Comparison of ENCODE assay signal across 8 cellular contexts in the genomic region with DNA sequence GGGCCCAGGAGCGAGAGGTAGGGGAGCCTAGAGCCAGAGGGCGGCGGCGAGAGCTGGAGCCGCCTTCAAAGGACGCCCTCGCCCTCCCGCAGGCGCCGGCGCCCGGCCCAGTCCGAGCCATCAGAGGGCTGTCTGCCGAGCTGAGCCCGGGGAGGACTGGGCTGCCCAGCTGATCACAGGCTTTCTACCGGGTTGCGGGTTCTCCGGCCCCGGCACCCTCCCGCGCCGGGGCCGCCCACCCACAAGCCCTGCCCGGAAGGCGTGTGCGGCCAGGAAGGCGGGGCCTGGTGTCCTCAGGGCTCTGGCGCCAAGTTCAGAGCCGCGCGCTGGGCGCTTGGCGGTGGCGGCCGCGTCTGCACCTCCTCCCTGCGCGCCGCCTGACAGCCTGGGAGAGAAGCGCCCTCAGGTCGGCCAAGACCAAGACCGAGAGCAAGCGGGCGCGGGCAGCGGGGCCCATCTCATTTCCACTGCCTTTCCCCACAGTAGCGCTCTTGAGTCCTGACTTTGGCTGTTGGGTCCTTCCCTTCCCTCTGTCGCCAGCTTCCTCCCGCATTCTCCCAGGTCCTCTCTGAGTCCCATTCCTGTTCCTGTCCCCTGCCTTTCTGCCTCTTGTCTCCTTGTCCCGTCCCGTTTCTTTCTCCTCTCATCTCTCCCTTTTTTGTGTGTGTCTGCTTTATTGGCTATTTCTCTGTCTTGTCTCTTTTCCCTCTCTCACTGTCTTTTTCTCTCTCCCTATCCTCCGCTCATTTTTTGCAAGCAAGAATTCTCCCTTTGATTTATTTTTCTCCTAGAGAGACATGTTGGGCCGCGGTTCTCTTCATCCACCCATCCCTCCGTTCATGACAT.
A peak's percentile ranks its signal among the peaks of the same experiment; 100 is the strongest.
DNase-seq lines count a peak whose midpoint lies in the region; ATAC-seq, FAIRE-seq and TF ChIP-seq lines count a peak whose summit lies in the region.

No MANE protein-coding gene starts in this region.

- peaks cover 9% of the 10 kb centered on the region for H3K4me1 ChIP-seq in SJSA1 (replicated peaks)
- H3K4me1 ChIP-seq in K562 (replicated peaks in 1 of 2; ENCODE audit: control insufficient read depth in 2 of 2, insufficient read depth in 2 of 2, low read length in 2 of 2), result peaks cover 0 to 20% of the 10 kb centered on the region in 2 experiments; a peak in 3 of 5 replicates
- H3K4me1 ChIP-seq in psoas muscle, result peaks cover 8% of the 10 kb centered on the region

- no peak for TF ChIP-seq CTCF in GM20000 (IDR thresholded peaks at IDR 0.05; ENCODE audit: extremely low read depth, missing control alignments)
- no peak for TF ChIP-seq CTCF in HL-60 (IDR thresholded peaks at IDR 0.05; ENCODE audit: insufficient read depth, low read length)
- peak in 1 of 3 experiments; percentile 6; a peak in 1 of 6 replicates for TF ChIP-seq CTCF in K562 (IDR thresholded peaks at IDR 0.05 in 2 of 3, conservative IDR thresholded peaks at IDR 0.05 in 1 of 3; ENCODE audit: insufficient read depth in 2 of 3, low read depth in 1 of 3, low read length in 3 of 3)
- TF ChIP-seq CTCF in psoas muscle (IDR thresholded peaks at IDR 0.05), result peak; percentile 6

- WGBS in K562 (ENCODE audit: insufficient coverage, low coverage, missing lambda C conversion rate), result 3% methylated on average over 33 of the region's 55 CpGs
- 3 to 5% (median 5%) methylated on average over 24 to 55 of the region's 55 CpGs for WGBS in psoas muscle, 3 donors

- DNase-seq in D341Med (ENCODE audit: low spot score) (peak; percentile 63), GM20000 (ENCODE audit: low spot score) (peak; percentile 59), HL-60 (ENCODE audit: low read depth in 1 of 2, low spot score in 1 of 2) (peak; percentile 46 to 70), SJSA1 (ENCODE audit: low read depth in 1 of 2, low spot score in 2 of 2) (peak; percentile 73 to 82), K562 (ENCODE audit: extremely low read depth in 1 of 4, low spot score in 3 of 4) (peak; percentile 62 to 75 (median 70)), hippocampal formation (lab: John Stamatoyannopoulos, UW) (peak; percentile 31 to 61), psoas muscle (peak; percentile 62 to 77), NK-92 (lab: John Stamatoyannopoulos, UW; ENCODE audit: unreplicated experiment) (no peak)

- POLR2A ChIA-PET in K562 (lab: Yijun Ruan, JAX), result interaction anchor here (0.6 to 1.1 kb wide), 6 partner anchors 10 to 1268 kb away, joined by 3 to 4 read pairs (median 3); no protein-coding TSS in a partner anchor

- H3K9ac ChIP-seq in K562 (ENCODE audit: insufficient read depth in 1 of 2, low read depth in 2 of 2, low read length in 2 of 2), result peak overlapping the region; percentile 31 to 89

- H4K20me1 ChIP-seq in K562 (replicated peaks; ENCODE audit: control insufficient read depth, insufficient read depth, low read length), result no peaks in the 10 kb centered on the region

- peak in 1 of 2 experiments; percentile 34; a peak in 2 of 4 replicates for TF ChIP-seq RAD21 in K562 (CRISPR knock-in tag; conservative IDR thresholded peaks at IDR 0.05 in 1 of 2, IDR thresholded peaks at IDR 0.05 in 1 of 2)

- peak overlapping the region; percentile 64 for H3K4me3 ChIP-seq in HL-60 (replicated peaks; ENCODE audit: insufficient read depth, low read length)
- peak overlapping the region; percentile 42 for H3K4me3 ChIP-seq in SJSA1
- H3K4me3 ChIP-seq in K562, result peak overlapping the region; percentile 45
- peak overlapping the region; percentile 67 for H3K4me3 ChIP-seq in psoas muscle

- no peaks in the 10 kb centered on the region for H3K27me3 ChIP-seq in HL-60 (ENCODE audit: insufficient read depth, poor library complexity, severe bottlenecking)
- H3K27me3 ChIP-seq in SJSA1 (replicated peaks), result no peaks in the 10 kb centered on the region
- H3K27me3 ChIP-seq in K562 (ENCODE audit: control insufficient read depth in 2 of 2, insufficient read depth in 2 of 2, low read length in 2 of 2), result peaks cover 8 to 13% of the 10 kb centered on the region in 2 experiments
- no peaks in the 10 kb centered on the region for H3K27me3 ChIP-seq in psoas muscle (ENCODE audit: insufficient read depth in 3 of 3, low read length in 2 of 3)

- BruUV-seq in K562 (replicated peaks; lab: Mats Ljungman, UMichigan), result no TSS peak

- CTCF ChIA-PET in K562 (lab: Yijun Ruan, JAX; ENCODE audit: low intra/inter-chr PET ratio), result no interaction called here

- intact Hi-C loops in K562 (cut with micrococcal nuclease) (no loop called here), psoas muscle (cut with DNase I) (loop anchor here in 1 of 2 donors (5.0 kb wide), 1 partner anchor 1276 kb away; a partner anchor contains a TSS)

- in situ Hi-C loops in K562 (cut with MboI), result loop anchor here (5.0 kb wide), 3 partner anchors 61 to 1276 kb away; a partner anchor contains a TSS

- H3K36me3 ChIP-seq in SJSA1 (no peaks in the 10 kb centered on the region), K562 (ENCODE audit: control insufficient read depth, insufficient read depth, low read length) (no peaks in the 10 kb centered on the region), psoas muscle (ENCODE audit: insufficient read depth in 1 of 2, low read depth in 1 of 2) (no peaks in the 10 kb centered on the region)

- peak; percentile 71 for TF ChIP-seq POLR2A in K562 (conservative IDR thresholded peaks at IDR 0.05)

- no peak for FAIRE-seq in K562 (lab: Jason Lieb, UNC)

- H3K9me3 ChIP-seq in SJSA1 (replicated peaks) (no peaks in the 10 kb centered on the region), K562 (replicated peaks; ENCODE audit: control insufficient read depth, insufficient read depth, low read depth, low read length) (no peaks in the 10 kb centered on the region), psoas muscle (no peaks in the 10 kb centered on the region)

- no peak for TF ChIP-seq EP300 in K562 (IDR thresholded peaks at IDR 0.05; ENCODE audit: low read length)

- peak overlapping the region; percentile 79 for H3K4me2 ChIP-seq in K562 (ENCODE audit: insufficient read depth, low read length)

- ATAC-seq in K562 (peak; percentile 99), psoas muscle (peak; percentile 96 to 99 (median 98))

- H3K79me2 ChIP-seq in K562 (ENCODE audit: control insufficient read depth, insufficient read depth, low read length), result no peaks in the 10 kb centered on the region

- peak overlapping the region; percentile 73 for H3K27ac ChIP-seq in HL-60 (replicated peaks)
- no peak overlapping the region for H3K27ac ChIP-seq in SJSA1
- no peak overlapping the region; the same call in 2 of the 3 replicates for H3K27ac ChIP-seq in K562 (ENCODE audit: extremely low read depth, low read depth, low read length)
- no peak overlapping the region for H3K27ac ChIP-seq in psoas muscle

- H3K9me1 ChIP-seq in K562 (ENCODE audit: control insufficient read depth, insufficient read depth, low read length), result no peaks in the 10 kb centered on the region

- H2AFZ ChIP-seq in K562 (ENCODE audit: low read depth, low read length), result peak overlapping the region; percentile 87

TF ChIP-seq in K562, 482 proteins besides CTCF, POLR2A, EP300 and RAD21 (continues in another document):
- TF ChIP-seq NBN (IDR thresholded peaks at IDR 0.05; ENCODE audit: low read depth) (peak; percentile 62; the same call in 1 of the 2 replicates), ZNF431 (CRISPR knock-in tag; IDR thresholded peaks at IDR 0.05) (no peak), MYNN (IDR thresholded peaks at IDR 0.05) (no peak), MYNN (CRISPR knock-in tag; IDR thresholded peaks at IDR 0.05) (no peak), SNIP1 (IDR thresholded peaks at IDR 0.05; ENCODE audit: low read depth) (0 out of 2 replicates have a peak, but pooled peaks have one; percentile 13), CTBP1 (IDR thresholded peaks at IDR 0.05; ENCODE audit: borderline replicate concordance) (peak; percentile 95), MAFG (tag; conservative IDR thresholded peaks at IDR 0.05) (no peak), BRD9 (IDR thresholded peaks at IDR 0.05; ENCODE audit: low read depth, partially characterized antibody) (peak; percentile 59), ZNF316 (IDR thresholded peaks at IDR 0.05) (peak; percentile 34; the same call in 1 of the 2 replicates), NCOA4 (IDR thresholded peaks at IDR 0.05; ENCODE audit: partially characterized antibody) (peak; percentile 89), ESRRB (CRISPR knock-in tag; IDR thresholded peaks at IDR 0.05; ENCODE audit: borderline replicate concordance) (peak; percentile 34; the same call in 1 of the 2 replicates)
- TF ChIP-seq, protein P1, sequence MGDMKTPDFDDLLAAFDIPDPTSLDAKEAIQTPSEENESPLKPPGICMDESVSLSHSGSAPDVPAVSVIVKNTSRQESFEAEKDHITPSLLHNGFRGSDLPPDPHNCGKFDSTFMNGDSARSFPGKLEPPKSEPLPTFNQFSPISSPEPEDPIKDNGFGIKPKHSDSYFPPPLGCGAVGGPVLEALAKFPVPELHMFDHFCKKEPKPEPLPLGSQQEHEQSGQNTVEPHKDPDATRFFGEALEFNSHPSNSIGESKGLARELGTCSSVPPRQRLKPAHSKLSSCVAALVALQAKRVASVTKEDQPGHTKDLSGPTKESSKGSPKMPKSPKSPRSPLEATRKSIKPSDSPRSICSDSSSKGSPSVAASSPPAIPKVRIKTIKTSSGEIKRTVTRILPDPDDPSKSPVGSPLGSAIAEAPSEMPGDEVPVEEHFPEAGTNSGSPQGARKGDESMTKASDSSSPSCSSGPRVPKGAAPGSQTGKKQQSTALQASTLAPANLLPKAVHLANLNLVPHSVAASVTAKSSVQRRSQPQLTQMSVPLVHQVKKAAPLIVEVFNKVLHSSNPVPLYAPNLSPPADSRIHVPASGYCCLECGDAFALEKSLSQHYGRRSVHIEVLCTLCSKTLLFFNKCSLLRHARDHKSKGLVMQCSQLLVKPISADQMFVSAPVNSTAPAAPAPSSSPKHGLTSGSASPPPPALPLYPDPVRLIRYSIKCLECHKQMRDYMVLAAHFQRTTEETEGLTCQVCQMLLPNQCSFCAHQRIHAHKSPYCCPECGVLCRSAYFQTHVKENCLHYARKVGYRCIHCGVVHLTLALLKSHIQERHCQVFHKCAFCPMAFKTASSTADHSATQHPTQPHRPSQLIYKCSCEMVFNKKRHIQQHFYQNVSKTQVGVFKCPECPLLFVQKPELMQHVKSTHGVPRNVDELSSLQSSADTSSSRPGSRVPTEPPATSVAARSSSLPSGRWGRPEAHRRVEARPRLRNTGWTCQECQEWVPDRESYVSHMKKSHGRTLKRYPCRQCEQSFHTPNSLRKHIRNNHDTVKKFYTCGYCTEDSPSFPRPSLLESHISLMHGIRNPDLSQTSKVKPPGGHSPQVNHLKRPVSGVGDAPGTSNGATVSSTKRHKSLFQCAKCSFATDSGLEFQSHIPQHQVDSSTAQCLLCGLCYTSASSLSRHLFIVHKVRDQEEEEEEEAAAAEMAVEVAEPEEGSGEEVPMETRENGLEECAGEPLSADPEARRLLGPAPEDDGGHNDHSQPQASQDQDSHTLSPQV (IDR thresholded peaks at IDR 0.05), result no peak
- TF ChIP-seq, protein P2, sequence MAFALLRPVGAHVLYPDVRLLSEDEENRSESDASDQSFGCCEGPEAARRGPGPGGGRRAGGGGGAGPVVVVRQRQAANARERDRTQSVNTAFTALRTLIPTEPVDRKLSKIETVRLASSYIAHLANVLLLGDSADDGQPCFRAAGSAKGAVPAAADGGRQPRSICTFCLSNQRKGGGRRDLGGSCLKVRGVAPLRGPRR (CRISPR knock-in tag; IDR thresholded peaks at IDR 0.05), result no peak
